ENCODE assay signal across 27 cellular contexts in genomic region chr4:6659897-6660296, GRCh38. TPM values are rescaled to one million over a fixed set of nuclear protein-coding genes. Genes with fewer than 3 reads are reported as not detected.
"Had no signal": no experiment of that assay in that cellular context is flagged by ENCODE, and none has a peak within 500 bp of the region (broad histone marks: within the 10 kb centered on the region; RNA-seq: fewer than 3 reads in every experiment).

No MANE protein-coding gene starts in this region.

- H3K4me1 Mint-ChIP-seq: mesothelial cell of epicardium had no signal

- H3K27ac Mint-ChIP-seq: immature natural killer cell; mesothelial cell of epicardium; nephron progenitor cell; progenitor cell of endocrine pancreas; stimulated activated memory B cell treated with anti-CD40 and anti-IgM and Interleukin-4, amounts not matched to agents 10 μg/mL and 1 μg/mL and 100 μg/mL, for 72 hours; stimulated activated naive CD8-positive, alpha-beta T cell treated with anti-CD3 and anti-CD28 coated beads, Interleukin-15, amount 100 ng/mL, for 72 hours; type B pancreatic cell had no signal

- H3K27me3 ChIP-seq: ovary, right atrium auricular region, right lobe of liver, uterus had no signal

- H3K36me3 Mint-ChIP-seq: mesothelial cell of epicardium; natural killer cell; stimulated activated memory B cell treated with anti-CD40 and anti-IgM and Interleukin-4, amounts not matched to agents 10 μg/mL and 1 μg/mL and 100 μg/mL, for 72 hours; type B pancreatic cell had no signal

- H3K4me3 ChIP-seq: lung had no signal

- H3K27ac ChIP-seq: right lobe of liver had no signal

- H3K4me3 Mint-ChIP-seq: nephron progenitor cell, type B pancreatic cell had no signal

- H3K9me3 ChIP-seq: left ventricle myocardium inferior, ovary, right atrium auricular region, right lobe of liver, tibial nerve, uterus had no signal

- H3K9me3 Mint-ChIP-seq: immature natural killer cell; mesothelial cell of epicardium; natural killer cell; stimulated activated memory B cell treated with anti-CD40 and anti-IgM and Interleukin-4, amounts not matched to agents 10 μg/mL and 1 μg/mL and 100 μg/mL, for 72 hours; stimulated activated naive CD8-positive, alpha-beta T cell treated with anti-CD3 and anti-CD28 coated beads, Interleukin-15, amount 100 ng/mL, for 72 hours; type B pancreatic cell had no signal

- DNase-seq: hypothalamus; immature natural killer cell; kidney; left colon; left ventricle myocardium inferior; mesendoderm; naive B cell; natural killer cell; nephron progenitor cell; right lobe of liver; stimulated activated CD4-positive, alpha-beta T cell treated with anti-CD3 and anti-CD28 coated beads, Interleukin-1b, Interleukin-23, amount 100 ng/mL, for 48 hours; stimulated activated CD4-positive, alpha-beta T cell treated with anti-CD3 and anti-CD28 coated beads, Interleukin-2, amount 100 ng/mL, for 48 hours; stimulated activated CD4-positive, alpha-beta T cell treated with anti-CD3 and anti-CD28 coated beads, Interleukin-4, amount 100 ng/mL, for 4 hours; stimulated activated CD8-positive, alpha-beta memory T cell treated with anti-CD3 and anti-CD28 coated beads, Interleukin-4, amount 100 ng/mL, for 48 hours; stimulated activated naive CD4-positive, alpha-beta T cell treated with Interleukin-2 at 50 U/mL for 16 hours; stimulated activated naive CD8-positive, alpha-beta T cell treated with anti-CD3 and anti-CD28 coated beads, Interleukin-15, amount 100 ng/mL, for 72 hours; substantia nigra; uterus had no signal

- H3K36me3 ChIP-seq: left ventricle myocardium inferior, ovary, right atrium auricular region, right lobe of liver, tibial nerve, uterus had no signal

RNA-seq across cellular contexts. Expression of gene S100P, which starts 33.8 kb away (rescaled TPM):
- total RNA-seq: kidney, left ventricle myocardium inferior, renal cortical epithelial cell, tibial nerve had no signal
